Comparison of ENCODE assay signal across 19 cellular contexts in genomic region chr6:146879406-146880117, GRCh38.
DNase-seq lines count a peak whose midpoint lies in the region; ATAC-seq, FAIRE-seq and TF ChIP-seq lines count a peak whose summit lies in the region.
"Had no signal": no experiment of that assay in that cellular context is flagged by ENCODE, and none has a peak within 500 bp of the region (broad histone marks: within the 10 kb centered on the region; RNA-seq: fewer than 3 reads in every experiment).

No MANE protein-coding gene starts in this region.

- no peak overlapping the region for H3K4me3 Mint-ChIP-seq in CD8-positive, alpha-beta memory T cell
- H3K4me3 Mint-ChIP-seq: B cell; CD4-positive, CD25-positive, alpha-beta regulatory T cell; GM23338; HFFc6 had no signal

- H3K9ac ChIP-seq in K562 (ENCODE audit: insufficient read depth in 1 of 2, low read depth in 2 of 2, low read length in 2 of 2) = peak overlapping the region; percentile 33 to 72; a peak in 3 of 4 replicates
- H3K9ac ChIP-seq in mesendoderm (ENCODE audit: low read length) = no peak overlapping the region
- no peak overlapping the region for H3K9ac ChIP-seq in trophoblast cell (ENCODE audit: low read length)
- H3K9ac ChIP-seq: BLaER1 treated with 17β-estradiol and CSF1 and Interleukin-3, amounts not matched to agents 10 nM and 100 nM had no signal

- no peaks in the 10 kb centered on the region for H3K36me3 ChIP-seq in CD8-positive, alpha-beta memory T cell (ENCODE audit: insufficient read depth, low read length)
- H3K36me3 ChIP-seq in K562 (ENCODE audit: control insufficient read depth, insufficient read depth, low read length) (no peaks in the 10 kb centered on the region), mesendoderm (ENCODE audit: control insufficient read depth, insufficient read depth, low read length) (no peaks in the 10 kb centered on the region), trophoblast cell (ENCODE audit: control insufficient read depth in 1 of 2, insufficient read depth in 2 of 2, low read length in 2 of 2) (no peaks in the 10 kb centered on the region), ascending aorta (no peaks in the 10 kb centered on the region)
- H3K36me3 ChIP-seq: BLaER1 treated with 17β-estradiol and CSF1 and Interleukin-3, amounts not matched to agents 10 nM and 100 nM had no signal

- H3K23ac ChIP-seq in mesendoderm (ENCODE audit: low read length) (no peak overlapping the region), trophoblast cell (ENCODE audit: low read length) (no peak overlapping the region)

- H3K4me2 ChIP-seq in K562 (ENCODE audit: insufficient read depth, low read length) = peak overlapping the region; percentile 78
- no peak overlapping the region for H3K4me2 ChIP-seq in mesendoderm (ENCODE audit: low read length)
- peak overlapping the region; percentile 13 for H3K4me2 ChIP-seq in trophoblast cell (ENCODE audit: low read length)
- H3K4me2 ChIP-seq: GM23338 had no signal

- no peak overlapping the region for H3K27ac Mint-ChIP-seq in CD8-positive, alpha-beta memory T cell
- H3K27ac Mint-ChIP-seq: B cell; CD4-positive, CD25-positive, alpha-beta regulatory T cell; GM23338; HFFc6 had no signal

- H2BK12ac ChIP-seq in trophoblast cell (ENCODE audit: low read length) = no peak overlapping the region

- BruUV-seq in K562 (replicated peaks; lab: Mats Ljungman, UMichigan) = no TSS peak

- no peak overlapping the region for H3K4ac ChIP-seq in mesendoderm (ENCODE audit: low read depth, low read length)
- no peak overlapping the region for H3K4ac ChIP-seq in trophoblast cell (ENCODE audit: low read depth, low read length)

- TF ChIP-seq CTCF in K562 (IDR thresholded peaks at IDR 0.05 in 2 of 3, conservative IDR thresholded peaks at IDR 0.05 in 1 of 3; ENCODE audit: insufficient read depth in 2 of 3, low read depth in 1 of 3, low read length in 3 of 3) = no peak
- no peak for TF ChIP-seq CTCF in ascending aorta (IDR thresholded peaks at IDR 0.05)

- H3K4me1 ChIP-seq in CD8-positive, alpha-beta memory T cell (ENCODE audit: insufficient read depth, low read length) = no peaks in the 10 kb centered on the region
- H3K4me1 ChIP-seq in K562 (replicated peaks in 1 of 2; ENCODE audit: control insufficient read depth in 2 of 2, insufficient read depth in 2 of 2, low read length in 2 of 2) (peaks cover 41 to 92% of the 10 kb centered on the region in 2 experiments), mesendoderm (ENCODE audit: control insufficient read depth, low read depth, low read length) (peaks cover 9% of the 10 kb centered on the region), trophoblast cell (ENCODE audit: control insufficient read depth in 1 of 2, insufficient read depth in 2 of 2, low read length in 2 of 2) (peaks cover 0 to 9% of the 10 kb centered on the region in 2 experiments), ascending aorta (no peaks in the 10 kb centered on the region)

- H2BK120ac ChIP-seq in mesendoderm (ENCODE audit: low read depth, low read length) (peak overlapping the region; percentile 64), trophoblast cell (ENCODE audit: insufficient read depth, low read length, poor library complexity) (no peak overlapping the region)

- H2BK5ac ChIP-seq in mesendoderm (ENCODE audit: low read length) = no peak overlapping the region
- H2BK5ac ChIP-seq in trophoblast cell (ENCODE audit: low read depth, low read length, poor library complexity) = no peak overlapping the region

- H4K20me1 ChIP-seq in K562 (replicated peaks; ENCODE audit: control insufficient read depth, insufficient read depth, low read length) = no peaks in the 10 kb centered on the region
- H4K20me1 ChIP-seq: BLaER1 treated with 17β-estradiol and CSF1 and Interleukin-3, amounts not matched to agents 10 nM and 100 nM had no signal

- H3K79me2 ChIP-seq in K562 (ENCODE audit: control insufficient read depth, insufficient read depth, low read length) = peaks cover 13% of the 10 kb centered on the region; the same call in 1 of the 3 replicates
- H3K79me2 ChIP-seq in mesendoderm (ENCODE audit: control insufficient read depth, insufficient read depth, low read length) = no peaks in the 10 kb centered on the region
- H3K79me2 ChIP-seq in trophoblast cell (ENCODE audit: control insufficient read depth, insufficient read depth, low read length, poor library complexity) = no peaks in the 10 kb centered on the region

- peak; percentile 88 for TF ChIP-seq EP300 in K562 (IDR thresholded peaks at IDR 0.05; ENCODE audit: low read length)

- peak overlapping the region; percentile 71; the same call in 1 of the 2 replicates for H2AFZ ChIP-seq in K562 (ENCODE audit: low read depth, low read length)
- H2AFZ ChIP-seq in trophoblast cell (ENCODE audit: insufficient read depth, low read length, poor library complexity) = no peak overlapping the region
- H2AFZ ChIP-seq: GM23338 had no signal

- TF ChIP-seq RAD21 in K562 (CRISPR knock-in tag; conservative IDR thresholded peaks at IDR 0.05 in 1 of 2, IDR thresholded peaks at IDR 0.05 in 1 of 2) = peak in 1 of 2 experiments; percentile 23; a peak in 2 of 4 replicates

- H3K27me3 ChIP-seq in CD8-positive, alpha-beta memory T cell (ENCODE audit: insufficient read depth, low read length, poor library complexity, severe bottlenecking) = no peaks in the 10 kb centered on the region
- H3K27me3 ChIP-seq in K562 (ENCODE audit: control insufficient read depth in 2 of 2, insufficient read depth in 2 of 2, low read length in 2 of 2) = no peaks in the 10 kb centered on the region
- H3K27me3 ChIP-seq in mesendoderm (ENCODE audit: insufficient read depth, low read length, poor library complexity) = no peaks in the 10 kb centered on the region
- H3K27me3 ChIP-seq in trophoblast cell (ENCODE audit: insufficient read depth, low read length) = no peaks in the 10 kb centered on the region
- H3K27me3 ChIP-seq in ascending aorta = no peaks in the 10 kb centered on the region
- H3K27me3 ChIP-seq: BLaER1 treated with 17β-estradiol and CSF1 and Interleukin-3, amounts not matched to agents 10 nM and 100 nM had no signal

- DNase-seq in CD8-positive, alpha-beta memory T cell = no peak
- DNase-seq in K562 (ENCODE audit: extremely low read depth in 1 of 4, low spot score in 3 of 4) = peak in 2 of 4 experiments; percentile 80 to 93
- peak; percentile 16 for DNase-seq in mesendoderm
- DNase-seq in trophoblast cell = no peak
- no peak for DNase-seq in HEK293T (ENCODE audit: extremely low spot score)
- DNase-seq in ascending aorta (ENCODE audit: low spot score in 2 of 2) = no peak
- DNase-seq: Caco-2; CD4-positive, CD25-positive, alpha-beta regulatory T cell; HCEC 1CT; HFFc6 had no signal

- in situ Hi-C loops in K562 (cut with MboI) = loop anchor here (25.0 kb wide), 1 partner anchor 333 kb away; the partner anchor contains the start of gene STXBP5

- peak overlapping the region; percentile 96 for H2BK15ac ChIP-seq in mesendoderm (replicated peaks; ENCODE audit: low read depth)

- H3K36me3 Mint-ChIP-seq in CD8-positive, alpha-beta memory T cell = no peaks in the 10 kb centered on the region
- H3K36me3 Mint-ChIP-seq: CD4-positive, CD25-positive, alpha-beta regulatory T cell had no signal

- peak overlapping the region; percentile 13 for H4K8ac ChIP-seq in mesendoderm (ENCODE audit: low read depth, low read length)
- H4K8ac ChIP-seq in trophoblast cell (ENCODE audit: low read depth, low read length) = no peak overlapping the region

- ATAC-seq in K562 = peak; percentile 60
- no peak for ATAC-seq in GM21367 (IDR thresholded peaks at IDR 0.05; ENCODE audit: unreplicated experiment)
- ATAC-seq: GM23338 had no signal

- WGBS in K562 (ENCODE audit: insufficient coverage, low coverage, missing lambda C conversion rate) = 1% methylated on average over 4 of the region's 4 CpGs
- no CpG with 5 or more reads among the region's 4 CpGs for WGBS in mesendoderm (ENCODE audit: extremely low coverage, insufficient coverage, low lambda C conversion rate)
- WGBS in trophoblast cell (ENCODE audit: extremely low coverage, insufficient coverage, insufficient read length) = no CpG with 5 or more reads among the region's 4 CpGs

- peak overlapping the region; percentile 35 for H3K27ac ChIP-seq in CD8-positive, alpha-beta memory T cell (ENCODE audit: low read depth, low read length)
- H3K27ac ChIP-seq in K562 (ENCODE audit: extremely low read depth, low read depth, low read length) = peak overlapping the region; percentile 96
- no peak overlapping the region for H3K27ac ChIP-seq in mesendoderm (ENCODE audit: low read depth, low read length)
- H3K27ac ChIP-seq in trophoblast cell (ENCODE audit: low read depth, low read length) = no peak overlapping the region
- no peak overlapping the region for H3K27ac ChIP-seq in ascending aorta

- no peak overlapping the region for H4K91ac ChIP-seq in trophoblast cell (ENCODE audit: low read depth, low read length)

- H3K4me1 Mint-ChIP-seq in CD8-positive, alpha-beta memory T cell = no peaks in the 10 kb centered on the region
- H3K4me1 Mint-ChIP-seq: CD4-positive, CD25-positive, alpha-beta regulatory T cell had no signal

- H3K14ac ChIP-seq in trophoblast cell (ENCODE audit: low read length) = no peak overlapping the region

- H2AK5ac ChIP-seq in mesendoderm (ENCODE audit: low read length) (no peak overlapping the region), trophoblast cell (ENCODE audit: low read length) (no peak overlapping the region)

- no peak overlapping the region for H3K56ac ChIP-seq in mesendoderm (ENCODE audit: low read length)

- TF ChIP-seq POLR2A in K562 (conservative IDR thresholded peaks at IDR 0.05) = peak; percentile 29; the same call in 1 of the 2 replicates

- no peak overlapping the region for H3K4me3 ChIP-seq in CD8-positive, alpha-beta memory T cell (ENCODE audit: low read length)
- H3K4me3 ChIP-seq in K562 (0 out of 2 replicates have a peak overlapping the region, but pooled peaks have one; percentile 7), mesendoderm (ENCODE audit: low read length) (no peak overlapping the region), trophoblast cell (ENCODE audit: low read depth, low read length) (no peak overlapping the region), ascending aorta (no peak overlapping the region)
- H3K4me3 ChIP-seq: BLaER1 treated with 17β-estradiol and CSF1 and Interleukin-3, amounts not matched to agents 10 nM and 100 nM; GM23338 had no signal

- FAIRE-seq in K562 (lab: Jason Lieb, UNC) = peak; percentile 71
- FAIRE-seq: D721Med, G401.6, GM12892, GM18507, H54 had no signal

- H3K9me3 ChIP-seq in CD8-positive, alpha-beta memory T cell (ENCODE audit: low read length) = no peaks in the 10 kb centered on the region
- H3K9me3 ChIP-seq in K562 (replicated peaks; ENCODE audit: control insufficient read depth, insufficient read depth, low read depth, low read length) (no peaks in the 10 kb centered on the region), trophoblast cell (ENCODE audit: insufficient read depth, low read depth, low read length) (no peaks in the 10 kb centered on the region), ascending aorta (no peaks in the 10 kb centered on the region)
- H3K9me3 ChIP-seq: Caco-2 had no signal

- no peaks in the 10 kb centered on the region for H3K9me3 Mint-ChIP-seq in CD8-positive, alpha-beta memory T cell
- H3K9me3 Mint-ChIP-seq: GM23338, HFFc6 had no signal

- POLR2A ChIA-PET in CD8-positive, alpha-beta memory T cell (lab: Charles Lee) = no interaction called here
- POLR2A ChIA-PET in K562 (lab: Yijun Ruan, JAX) (interaction anchor here (1.0 to 3.9 kb wide), 3 partner anchors 14 to 336 kb away, joined by 3 to 13 read pairs (median 4); no protein-coding TSS in a partner anchor), HEK293T (lab: Yijun Ruan, JAX) (no interaction called here)

- no peak overlapping the region for H4K5ac ChIP-seq in mesendoderm (ENCODE audit: low read length)

- intact Hi-C loops in K562 (cut with micrococcal nuclease) = loop anchor here (10.0 kb wide), 1 partner anchor 1145 kb away; the partner anchor contains the start of gene EPM2A
- intact Hi-C loops in ascending aorta (cut with DNase I) = no loop called here

- H3K79me1 ChIP-seq in mesendoderm (ENCODE audit: low read length) = no peaks in the 10 kb centered on the region
- no peaks in the 10 kb centered on the region for H3K79me1 ChIP-seq in trophoblast cell (ENCODE audit: low read length)

- no peak overlapping the region for H4K12ac ChIP-seq in trophoblast cell (ENCODE audit: low read depth, low read length)

- H3K9me1 ChIP-seq in K562 (ENCODE audit: control insufficient read depth, insufficient read depth, low read length) = no peaks in the 10 kb centered on the region

- H3K18ac ChIP-seq in mesendoderm (ENCODE audit: low read length) (peak overlapping the region; percentile 47), trophoblast cell (ENCODE audit: low read length) (no peak overlapping the region)

- H3K27me3 Mint-ChIP-seq in CD8-positive, alpha-beta memory T cell = peaks cover 1 to 9% of the 10 kb centered on the region in 2 donors

- CTCF ChIA-PET in CD8-positive, alpha-beta memory T cell (lab: Charles Lee) = no interaction called here
- CTCF ChIA-PET in K562 (lab: Yijun Ruan, JAX; ENCODE audit: low intra/inter-chr PET ratio) = no interaction called here
- CTCF ChIA-PET in HEK293T (lab: Yijun Ruan, JAX) = no interaction called here

Comparison
In these comparisons a context has a peak if more than half of its experiments do, and no peak if none do; other contexts are left out.
1. H3K27ac ChIP-seq: peak in CD8-positive, alpha-beta memory T cell (single experiment) and K562 (single experiment); none in mesendoderm (single experiment), trophoblast cell (single experiment) and ascending aorta (0 of 2).
2. H3K9ac ChIP-seq: peak in K562 (2 of 2); none in mesendoderm (single experiment) and trophoblast cell (single experiment).